ENCODE assay signal across 12 cellular contexts in the genomic region with DNA sequence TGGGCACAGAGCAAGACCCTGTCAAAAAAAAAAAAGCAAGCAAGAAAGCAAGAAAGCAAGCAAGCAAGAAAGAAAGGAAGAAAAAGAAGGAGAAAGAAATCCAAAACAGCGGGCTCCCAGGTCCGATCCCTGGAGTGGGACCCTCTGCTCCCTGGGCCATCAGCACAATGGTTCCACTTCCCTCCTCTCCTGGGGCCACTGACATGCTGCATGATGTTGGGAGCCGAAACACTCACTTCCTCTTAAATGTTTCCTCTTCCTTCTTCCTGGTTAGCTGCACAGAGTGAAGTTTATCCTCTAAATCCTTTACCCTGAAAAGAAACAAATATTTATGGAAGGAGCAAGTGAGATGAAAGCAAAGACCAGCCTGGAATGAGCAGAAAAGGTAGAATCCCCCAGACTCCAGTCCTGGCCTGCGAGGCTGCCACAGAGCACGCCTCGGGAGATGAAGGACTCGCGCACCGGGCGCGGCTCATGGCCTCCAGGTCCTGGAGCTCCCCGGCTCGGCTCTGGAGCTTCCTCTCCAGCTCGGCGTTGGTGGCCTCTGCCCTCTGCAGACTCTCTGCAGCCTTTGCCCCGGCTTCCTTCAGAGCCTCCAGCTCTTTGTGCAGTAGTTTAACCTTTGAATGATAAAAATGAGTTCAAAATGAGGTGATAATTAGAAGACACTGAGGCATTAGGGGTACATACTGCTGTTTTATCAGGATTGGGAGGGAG. TPM values are rescaled to one million over a fixed set of nuclear protein-coding genes. Genes with fewer than 3 reads are reported as not detected.
DNase-seq lines count a peak whose midpoint lies in the region; ATAC-seq, FAIRE-seq and TF ChIP-seq lines count a peak whose summit lies in the region.
"Had no signal": no experiment of that assay in that cellular context is flagged by ENCODE, and none has a peak within 500 bp of the region (broad histone marks: within the 10 kb centered on the region; RNA-seq: fewer than 3 reads in every experiment).

No MANE protein-coding gene starts in this region.

- no peak overlapping the region for H3K4me2 ChIP-seq in OCI-LY7 (ENCODE audit: low read length)

- H3K9me2 ChIP-seq in OCI-LY7 (ENCODE audit: insufficient read depth, low read length): no peaks in the 10 kb centered on the region

- no peaks in the 10 kb centered on the region for H3K27me3 ChIP-seq in esophagus muscularis mucosa
- H3K27me3 ChIP-seq in psoas muscle (ENCODE audit: insufficient read depth in 3 of 3, low read length in 2 of 3): no peaks in the 10 kb centered on the region
- H3K27me3 ChIP-seq: cardiac muscle cell, heart right ventricle had no signal

- no TSS peak for BruUV-seq in OCI-LY7 (replicated peaks; lab: Mats Ljungman, UMichigan)

- TF ChIP-seq POLR2A in GM12892 (IDR thresholded peaks at IDR 0.05; ENCODE audit: low read depth, low read length) (no peak), esophagus muscularis mucosa (IDR thresholded peaks at IDR 0.05; ENCODE audit: low read depth) (no peak)

- POLR2A ChIA-PET in OCI-LY7 (lab: Charles Lee): interaction anchor here (0.8 kb wide), 1 partner anchor 20 kb away, joined by 3 read pairs; no protein-coding TSS in a partner anchor

- TF ChIP-seq CTCF in esophagus muscularis mucosa (IDR thresholded peaks at IDR 0.05) (no peak), psoas muscle (IDR thresholded peaks at IDR 0.05) (no peak), OCI-LY7 (conservative IDR thresholded peaks at IDR 0.05; ENCODE audit: low read length) (no peak)

- CTCF ChIA-PET in OCI-LY7 (lab: Charles Lee; ENCODE audit: unreplicated experiment): no interaction called here

- H2AFZ ChIP-seq in OCI-LY7 (ENCODE audit: low read length): no peak overlapping the region

- H3K9me3 ChIP-seq in esophagus muscularis mucosa: no peaks in the 10 kb centered on the region
- H3K9me3 ChIP-seq in psoas muscle: no peaks in the 10 kb centered on the region
- H3K9me3 ChIP-seq in OCI-LY7 (ENCODE audit: low read length): no peaks in the 10 kb centered on the region
- H3K9me3 ChIP-seq: heart right ventricle had no signal

- 84% methylated on average over 16 of the region's 16 CpGs for WGBS in esophagus muscularis mucosa
- 80 to 88% (median 87%) methylated on average over 15 to 16 of the region's 16 CpGs for WGBS in psoas muscle, 3 donors

- intact Hi-C loops in esophagus muscularis mucosa (cut with DNase I): no loop called here
- intact Hi-C loops in psoas muscle (cut with DNase I): no loop called here
- intact Hi-C loops in OCI-LY7 (cut with micrococcal nuclease; ENCODE audit: unreplicated experiment): no loop called here

- H4K20me1 ChIP-seq in OCI-LY7 (ENCODE audit: insufficient read depth, low read length): no peaks in the 10 kb centered on the region

- no peaks in the 10 kb centered on the region for H3K79me2 ChIP-seq in OCI-LY7 (ENCODE audit: insufficient read depth, low read depth, low read length)

- peaks cover 17 to 76% (median 58%) of the 10 kb centered on the region in 4 donors for H3K36me3 ChIP-seq in esophagus muscularis mucosa
- H3K36me3 ChIP-seq in psoas muscle (ENCODE audit: insufficient read depth in 1 of 2, low read depth in 1 of 2): peaks cover 0 to 52% of the 10 kb centered on the region in 2 donors
- peaks cover 33% of the 10 kb centered on the region; the same call in 1 of the 2 replicates for H3K36me3 ChIP-seq in OCI-LY7 (ENCODE audit: insufficient read depth, low read length)

- H3K4me3 ChIP-seq in esophagus muscularis mucosa (peak overlapping the region in 3 of 4 donors; percentile 9 to 20 (median 13)), psoas muscle (peak overlapping the region; percentile 15), OCI-LY7 (ENCODE audit: low read depth, low read length, poor library complexity, severe bottlenecking) (no peak overlapping the region)
- H3K4me3 ChIP-seq: cardiac muscle cell had no signal

- TF ChIP-seq EP300 in esophagus muscularis mucosa (IDR thresholded peaks at IDR 0.05): no peak

- FAIRE-seq in GM12892 (lab: Jason Lieb, UNC): peak; percentile 81

- H3K4me1 ChIP-seq in esophagus muscularis mucosa (peaks cover 0 to 16% (median 4%) of the 10 kb centered on the region in 4 donors), psoas muscle (no peaks in the 10 kb centered on the region), OCI-LY7 (ENCODE audit: insufficient read depth, low read length, poor library complexity, severe bottlenecking) (peaks cover 4% of the 10 kb centered on the region)

- ATAC-seq in psoas muscle: no peak
- no peak for ATAC-seq in HG02571 (IDR thresholded peaks at IDR 0.05; ENCODE audit: unreplicated experiment)

- H3K27ac ChIP-seq in esophagus muscularis mucosa (replicated peaks in 1 of 4): no peak overlapping the region
- H3K27ac ChIP-seq in psoas muscle: no peak overlapping the region
- H3K27ac ChIP-seq in OCI-LY7 (ENCODE audit: low read depth, low read length, poor library complexity, severe bottlenecking): no peak overlapping the region
- H3K27ac ChIP-seq: cardiac muscle cell had no signal

- DNase-seq in GM12892 (ENCODE audit: insufficient read length) (no peak), NOMO-1 treated with DMSO at 0.1 percent for 48 hours (lab: John Stamatoyannopoulos, UW; ENCODE audit: unreplicated experiment) (peak; percentile 75), esophagus muscularis mucosa (ENCODE audit: extremely low spot score) (no peak), psoas muscle (no peak), OCI-LY7 (ENCODE audit: low spot score) (no peak), DMS 273 treated with DMSO at 0.1 percent for 48 hours (lab: John Stamatoyannopoulos, UW) (no peak)
- DNase-seq: activated CD4-positive, alpha-beta memory T cell treated with anti-CD3 and anti-CD28 coated beads, Interleukin-2, amount 10 ng/mL, durations not matched to agents 7 days and 5 days; heart right ventricle; NCI-H226; OCI-M1 had no signal

RNA-seq across cellular contexts. Expression of gene CCDC57, which starts 19.0 kb away (rescaled TPM):
- 47.8 TPM for polyA plus RNA-seq in GM12892 (2012; ENCODE audit: missing spikeins)
- total RNA-seq in esophagus muscularis mucosa (10 to 100 TPM in 3 of 4 donors, 1 to 10 TPM in 1; 8.4 to 21.6 (median 16.4) TPM), psoas muscle (10 to 100 TPM; 10.2 to 15.3 (median 12.4) TPM), OCI-LY7 (2022) (56.1 and 58.7 TPM in 2 replicates)
- polyA plus RNA-seq in psoas muscle: 10 to 100 TPM in 1 of 3 donors, 1 to 10 TPM in 2; 7.2 to 11.1 (median 8.6) TPM
- 30.7 and 34.5 TPM in 2 replicates for total RNA-seq in OCI-LY7 (2014; rRNA removed; shearing (Covaris generic))

RNA-seq across cellular contexts. Expression of gene SLC16A3, which starts 35.2 kb away (rescaled TPM):
- polyA plus RNA-seq in GM12892 (2012; ENCODE audit: missing spikeins): 56.1 TPM
- total RNA-seq in esophagus muscularis mucosa (10 to 100 TPM; 17.0 to 28.8 (median 23.4) TPM), psoas muscle (100 to 1,000 TPM in 2 of 4 donors, 10 to 100 TPM in 2; 18.6 to 182 (median 70.1) TPM), OCI-LY7 (2022) (28.3 and 55.0 TPM in 2 replicates)
- polyA plus RNA-seq in psoas muscle: 100 to 1,000 TPM; 102 to 263 (median 128) TPM
- total RNA-seq in OCI-LY7 (2014; rRNA removed; shearing (Covaris generic)): 10.1 and 21.6 TPM in 2 replicates
